Comparison of ENCODE assay signal across 8 cellular contexts in genomic region chr17:45096141-45096540, GRCh38. TPM values are rescaled to one million over a fixed set of nuclear protein-coding genes. Genes with fewer than 3 reads are reported as not detected.
DNase-seq lines count a peak whose midpoint lies in the region; ATAC-seq, FAIRE-seq and TF ChIP-seq lines count a peak whose summit lies in the region.

No MANE protein-coding gene starts in this region.

- TF ChIP-seq EP300 in stomach (IDR thresholded peaks at IDR 0.05), result no peak

- DNase-seq in NCI-H2171 treated with DMSO at 0.1 percent for 48 hours (lab: John Stamatoyannopoulos, UW) (peak; percentile 46), NCI-H2171 (lab: John Stamatoyannopoulos, UW) (no peak), PC-9 (no peak), fibroblast of gingiva (ENCODE audit: low read depth) (peak; percentile 35), stomach (no peak), urothelium cell line (ENCODE audit: low spot score) (no peak), T-helper 17 cell (no peak)

- no peak for TF ChIP-seq POLR2A in stomach (IDR thresholded peaks at IDR 0.05)

- TF ChIP-seq CTCF in PC-9 (conservative IDR thresholded peaks at IDR 0.05) (peak; percentile 69), stomach (IDR thresholded peaks at IDR 0.05) (peak in 4 of 7 experiments; percentile 15 to 33 (median 23))

- H3K4me3 ChIP-seq in PC-9, result no peak overlapping the region
- H3K4me3 ChIP-seq in stomach, result no peak overlapping the region

- no peaks in the 10 kb centered on the region; the same call in 1 of the 2 replicates for H4K20me1 ChIP-seq in PC-9 (ENCODE audit: insufficient read depth)

- no peaks in the 10 kb centered on the region for H3K9me2 ChIP-seq in PC-9 (ENCODE audit: insufficient read depth)

- H3K27me3 Mint-ChIP-seq in T-helper 17 cell, result no peaks in the 10 kb centered on the region

- no peak overlapping the region for H3K4me3 Mint-ChIP-seq in T-helper 17 cell

- CTCF ChIA-PET in PC-9 (lab: Charles Lee), result interaction anchor here (0.6 kb wide), 1 partner anchor 30 kb away, joined by 4 read pairs; no protein-coding TSS in a partner anchor

- H3K36me3 Mint-ChIP-seq in T-helper 17 cell (ENCODE audit: low read depth), result peaks cover 6% of the 10 kb centered on the region

- H3K4me1 ChIP-seq in PC-9 (replicated peaks; ENCODE audit: insufficient read depth) (peaks cover 21% of the 10 kb centered on the region), stomach (peaks cover 38 to 59% (median 48%) of the 10 kb centered on the region in 4 donors)

- ATAC-seq in HG02884 (IDR thresholded peaks at IDR 0.05; ENCODE audit: unreplicated experiment), result no peak
- no peak for ATAC-seq in T-helper 17 cell

- no peak for FAIRE-seq in urothelium cell line (lab: Jason Lieb, UNC)

- WGBS in stomach, 5 donors, result 74 to 82% (median 75%) methylated on average over 3 of the region's 3 CpGs

- POLR2A ChIA-PET in PC-9 (lab: Charles Lee; ENCODE audit: unreplicated experiment), result no interaction called here

- no peaks in the 10 kb centered on the region; the same call in 1 of the 2 replicates for H3K79me2 ChIP-seq in PC-9 (ENCODE audit: low read depth)

- no peak overlapping the region for H3K27ac Mint-ChIP-seq in T-helper 17 cell

- H3K27ac ChIP-seq in PC-9 (no peak overlapping the region), stomach (peak overlapping the region in 3 of 5 donors; percentile 10 to 85 (median 54))

- peaks cover 20% of the 10 kb centered on the region for H3K36me3 ChIP-seq in PC-9 (ENCODE audit: low read depth)
- H3K36me3 ChIP-seq in stomach, result peaks cover 75 to 100% (median 92%) of the 10 kb centered on the region in 4 donors

- no peak overlapping the region for H3K4me2 ChIP-seq in PC-9

- intact Hi-C loops in PC-9 (cut with micrococcal nuclease; ENCODE audit: unreplicated experiment), result loop anchor here (10.0 kb wide), 1 partner anchor 71 kb away; no protein-coding TSS in a partner anchor
- intact Hi-C loops in stomach (cut with DNase I; ENCODE audit: low total_unique reads), result no loop called here

- H3K9me3 ChIP-seq in PC-9 (ENCODE audit: insufficient read depth, low read depth), result no peaks in the 10 kb centered on the region
- no peaks in the 10 kb centered on the region for H3K9me3 ChIP-seq in stomach
- no peaks in the 10 kb centered on the region for H3K9me3 ChIP-seq in T-helper 17 cell (ENCODE audit: control insufficient read depth, low read length, poor library complexity, severe bottlenecking)

- no peak overlapping the region for H2AFZ ChIP-seq in PC-9

- peaks cover 66% of the 10 kb centered on the region for H3F3A ChIP-seq in PC-9 (ENCODE audit: insufficient read depth, low read depth)

- peaks cover 4% of the 10 kb centered on the region for H3K4me1 Mint-ChIP-seq in T-helper 17 cell

- BruUV-seq in PC-9 (replicated peaks; lab: Mats Ljungman, UMichigan), result no TSS peak

- H3K27me3 ChIP-seq in PC-9 (ENCODE audit: insufficient read depth, low read depth) (no peaks in the 10 kb centered on the region), stomach (no peaks in the 10 kb centered on the region)

RNA-seq across cellular contexts. Expression of gene NMT1, which starts 35.0 kb away (rescaled TPM):
- total RNA-seq in PC-9 (2021), result 103 and 132 TPM in 2 replicates
- 100 to 1,000 TPM in 2 of 5 donors, 10 to 100 TPM in 3; 30.1 to 229 (median 74.0) TPM for total RNA-seq in stomach
- polyA plus RNA-seq in stomach, result 100 to 1,000 TPM in 1 of 3 donors, 10 to 100 TPM in 2; 23.3 to 230 (median 49.7) TPM
- total RNA-seq in T-helper 17 cell, result 10 to 100 TPM; 78.2 to 85.9 TPM

RNA-seq across cellular contexts. Expression of gene PLCD3, which starts 36.2 kb away (rescaled TPM):
- 92.4 and 138 TPM in 2 replicates for total RNA-seq in PC-9 (2021)
- 100 to 1,000 TPM in 1 of 5 donors, 10 to 100 TPM in 3, 1 to 10 TPM in 1; 7.6 to 215 (median 31.0) TPM for total RNA-seq in stomach
- polyA plus RNA-seq in stomach, result 100 to 1,000 TPM in 1 of 3 donors, 10 to 100 TPM in 2; 17.2 to 106 (median 53.2) TPM
- 1 to 10 TPM; 3.7 to 5.0 TPM for total RNA-seq in T-helper 17 cell

RNA-seq across cellular contexts. Expression of gene ACBD4, which starts 39.3 kb away (rescaled TPM):
- total RNA-seq in PC-9 (2021), result 14.6 and 19.5 TPM in 2 replicates
- total RNA-seq in stomach, result 10 to 100 TPM in 3 of 5 donors, 1 to 10 TPM in 2; 4.6 to 24.6 (median 15.2) TPM
- 10 to 100 TPM; 16.1 to 23.1 (median 18.1) TPM for polyA plus RNA-seq in stomach
- total RNA-seq in T-helper 17 cell, result 10 to 100 TPM; 13.6 to 18.9 TPM

RNA-seq across cellular contexts. Expression of gene DCAKD, which starts 44.7 kb away (rescaled TPM):
- total RNA-seq in PC-9 (2021), result 57.9 and 68.8 TPM in 2 replicates
- total RNA-seq in stomach, result 10 to 100 TPM in 3 of 5 donors, 1 to 10 TPM in 2; 2.3 to 22.9 (median 14.9) TPM
- 10 to 100 TPM in 2 of 3 donors, 1 to 10 TPM in 1; 9.5 to 17.2 (median 11.5) TPM for polyA plus RNA-seq in stomach
- total RNA-seq in T-helper 17 cell, result 10 to 100 TPM; 13.5 to 20.3 TPM

RNA-seq across cellular contexts. Expression of gene HEXIM1, which starts 52.1 kb away (rescaled TPM):
- total RNA-seq in PC-9 (2021) (49.3 and 64.9 TPM in 2 replicates), stomach (10 to 100 TPM in 3 of 5 donors, 1 to 10 TPM in 2; 6.4 to 23.8 (median 13.0) TPM), T-helper 17 cell (10 to 100 TPM; 52.4 to 71.8 TPM)
- polyA plus RNA-seq in stomach, result 10 to 100 TPM; 15.4 to 20.5 (median 16.1) TPM

Comparison
In these comparisons a context has a peak if more than half of its experiments do, and no peak if none do; other contexts are left out.
1. DNase-seq: peak in NCI-H2171 treated with DMSO at 0.1 percent for 48 hours (single experiment) and fibroblast of gingiva (single experiment); none in NCI-H2171 (single experiment), PC-9 (0 of 2), stomach (single experiment), urothelium cell line (single experiment) and T-helper 17 cell (0 of 3).